In genomic region chr6:45956176-45956575, GRCh38 we compare ENCODE assay signal across 29 cellular contexts. TPM values are rescaled to one million over a fixed set of nuclear protein-coding genes. Genes with fewer than 3 reads are reported as not detected.
"Had no signal": no experiment of that assay in that cellular context is flagged by ENCODE, and none has a peak within 500 bp of the region (broad histone marks: within the 10 kb centered on the region; RNA-seq: fewer than 3 reads in every experiment).

No MANE protein-coding gene starts in this region.

- H3K27ac Mint-ChIP-seq: naive thymus-derived CD8-positive, alpha-beta T cell; stimulated activated naive B cell treated with anti-CD40 and anti-IgM and Interleukin-4, amounts not matched to agents 10 μg/mL and 1 μg/mL and 100 μg/mL, for 72 hours had no signal

- ATAC-seq: left cardiac atrium; left lobe of liver; lower lobe of right lung; naive thymus-derived CD8-positive, alpha-beta T cell; right lobe of liver; stimulated activated naive B cell treated with anti-CD40 and anti-IgM and Interleukin-4, amounts not matched to agents 10 μg/mL and 1 μg/mL and 100 μg/mL, for 72 hours; stimulated activated naive CD8-positive, alpha-beta T cell treated with anti-CD3 and anti-CD28 coated beads, Interleukin-15, Interleukin-2, amounts not matched to agents 100 U/mL and 50 U/mL, for 24 hours had no signal

- H2AFZ ChIP-seq: parathyroid adenoma had no signal

- H3K4me3 Mint-ChIP-seq: naive thymus-derived CD8-positive, alpha-beta T cell; nephron; neural crest cell; stimulated activated naive B cell treated with anti-CD40 and anti-IgM and Interleukin-4, amounts not matched to agents 10 μg/mL and 1 μg/mL and 100 μg/mL, for 72 hours had no signal

- H3K27ac ChIP-seq: lower lobe of right lung, neutrophil, parathyroid adenoma, right atrium auricular region, right lobe of liver, skin epidermis, stomach, testis, thyroid gland, transverse colon, vagina had no signal

- H3K36me3 ChIP-seq: neutrophil, right lobe of liver, stomach, thyroid gland, transverse colon, vagina had no signal

- H3K4me1 Mint-ChIP-seq: naive thymus-derived CD8-positive, alpha-beta T cell had no signal

- H3K9me3 Mint-ChIP-seq: naive thymus-derived CD8-positive, alpha-beta T cell; neural crest cell; stimulated activated naive B cell treated with anti-CD40 and anti-IgM and Interleukin-4, amounts not matched to agents 10 μg/mL and 1 μg/mL and 100 μg/mL, for 72 hours had no signal

- H3K79me2 ChIP-seq: parathyroid adenoma had no signal

- H3K27me3 ChIP-seq: neutrophil, right atrium auricular region, right lobe of liver, stomach, testis, thyroid gland, transverse colon, upper lobe of left lung, vagina had no signal

- H3K4me3 ChIP-seq: lower lobe of right lung, right atrium auricular region, right lobe of liver, skin epidermis, stomach, testis, thyroid gland, transverse colon, upper lobe of left lung, vagina had no signal

- H3K4me1 ChIP-seq: parathyroid adenoma, right lobe of liver had no signal

- H3K9me3 ChIP-seq: lower lobe of right lung, neutrophil, right atrium auricular region, right lobe of liver, stomach, testis, thyroid gland, transverse colon, upper lobe of left lung, vagina had no signal

- DNase-seq: hippocampal formation; kidney glomerular epithelial cell; left cardiac atrium; lower lobe of right lung; mammary epithelial cell; mesenchymal stem cell; naive thymus-derived CD8-positive, alpha-beta T cell; occipital lobe; right lobe of liver; stimulated activated CD4-positive, alpha-beta T cell treated with anti-CD3 and anti-CD28 coated beads, Interleukin-12 subunit alpha, Interleukin-12 subunit beta, amount 100 ng/mL, for 4 hours; stimulated activated CD4-positive, alpha-beta T cell treated with anti-CD3 and anti-CD28 coated beads, Interleukin-15, amount 100 ng/mL, for 24 hours; stimulated activated CD4-positive, alpha-beta T cell treated with anti-CD3 and anti-CD28 coated beads, Interleukin-2, amount 100 ng/mL, for 24 hours; stimulated activated CD4-positive, alpha-beta T cell treated with anti-CD3 and anti-CD28 coated beads, Interleukin-4, amount 100 ng/mL, for 1 hour; stimulated activated naive B cell treated with anti-CD40 and anti-IgM and Interleukin-4, amounts not matched to agents 10 μg/mL and 1 μg/mL and 100 μg/mL, for 72 hours; stimulated activated naive CD8-positive, alpha-beta T cell treated with anti-CD3 and anti-CD28 coated beads, Interleukin-15, Interleukin-2, amounts not matched to agents 100 U/mL and 50 U/mL, for 24 hours; stomach; testis; thyroid gland; transverse colon; upper lobe of left lung had no signal

RNA-seq across cellular contexts. Expression of gene CLIC5, which starts 59.5 kb away (rescaled TPM):
- total RNA-seq: mammary epithelial cell, neural crest cell, osteocyte had no signal
- polyA plus RNA-seq: mammary epithelial cell had no signal
